14 cellular contexts compared by ENCODE assay signal in the genomic region with DNA sequence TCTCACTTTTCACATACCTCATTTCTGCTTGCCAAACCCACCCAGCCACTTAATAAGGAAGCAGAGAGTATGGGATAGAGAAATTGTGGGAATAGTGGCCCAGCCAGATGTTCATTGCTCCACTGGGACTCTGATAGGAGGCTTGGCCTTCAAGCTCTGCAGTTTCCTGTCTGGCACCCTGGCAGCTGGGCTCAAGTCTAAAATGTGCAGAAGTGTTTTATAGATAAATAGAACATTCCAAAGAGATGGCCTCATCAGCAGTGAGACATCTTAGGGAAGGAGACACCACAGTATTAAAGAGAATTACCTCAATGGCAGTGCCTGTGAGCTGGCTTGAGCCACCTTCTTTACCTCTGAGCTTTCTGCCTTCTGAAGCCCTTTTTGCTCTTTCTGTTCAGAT. TPM values are rescaled to one million over a fixed set of nuclear protein-coding genes. Genes with fewer than 3 reads are reported as not detected.
DNase-seq lines count a peak whose midpoint lies in the region; ATAC-seq and TF ChIP-seq lines count a peak whose summit lies in the region.
"Had no signal": no experiment of that assay in that cellular context is flagged by ENCODE, and none has a peak within 500 bp of the region (broad histone marks: within the 10 kb centered on the region; RNA-seq: fewer than 3 reads in every experiment).

No MANE protein-coding gene starts in this region.

- no peak overlapping the region for H3K23ac ChIP-seq in mesendoderm (ENCODE audit: low read length)

- H3K27ac ChIP-seq in mesendoderm (ENCODE audit: low read depth, low read length) = no peak overlapping the region
- no peak overlapping the region for H3K27ac ChIP-seq in naive thymus-derived CD4-positive, alpha-beta T cell (ENCODE audit: low read depth, low read length)
- H3K27ac ChIP-seq: gastrocnemius medialis, SK-N-MC had no signal

- no peak overlapping the region for H3K27ac Mint-ChIP-seq in naive thymus-derived CD4-positive, alpha-beta T cell
- H3K27ac Mint-ChIP-seq: activated naive CD4-positive, alpha-beta T cell treated with anti-CD3 and anti-CD28 coated beads, Interleukin-2, amount 50 U/mL, for 24 hours; WTC11 had no signal

- H3K79me1 ChIP-seq in mesendoderm (ENCODE audit: low read length) = no peaks in the 10 kb centered on the region

- H3K27me3 ChIP-seq in mesendoderm (ENCODE audit: insufficient read depth, low read length, poor library complexity) = no peaks in the 10 kb centered on the region
- H3K27me3 ChIP-seq in naive thymus-derived CD4-positive, alpha-beta T cell (ENCODE audit: control insufficient read depth in 2 of 2, insufficient read depth in 2 of 2, low read length in 2 of 2) = no peaks in the 10 kb centered on the region
- H3K27me3 ChIP-seq: gastrocnemius medialis had no signal

- CTCF ChIA-PET in naive thymus-derived CD4-positive, alpha-beta T cell (lab: Charles Lee) = no interaction called here

- no peaks in the 10 kb centered on the region for H3K4me1 ChIP-seq in mesendoderm (ENCODE audit: control insufficient read depth, low read depth, low read length)
- H3K4me1 ChIP-seq in naive thymus-derived CD4-positive, alpha-beta T cell (ENCODE audit: control insufficient read depth in 2 of 2, insufficient read depth in 2 of 2, low read length in 2 of 2) = no peaks in the 10 kb centered on the region
- H3K4me1 ChIP-seq: gastrocnemius medialis had no signal

- H3K9me3 ChIP-seq in naive thymus-derived CD4-positive, alpha-beta T cell (ENCODE audit: control insufficient read depth in 2 of 3, low read length in 3 of 3) = no peaks in the 10 kb centered on the region
- H3K9me3 ChIP-seq: gastrocnemius medialis had no signal

- no peaks in the 10 kb centered on the region for H3K79me2 ChIP-seq in mesendoderm (ENCODE audit: control insufficient read depth, insufficient read depth, low read length)

- H3K4me1 Mint-ChIP-seq in naive thymus-derived CD4-positive, alpha-beta T cell = no peaks in the 10 kb centered on the region
- H3K4me1 Mint-ChIP-seq: activated naive CD4-positive, alpha-beta T cell treated with anti-CD3 and anti-CD28 coated beads, Interleukin-2, amount 50 U/mL, for 24 hours; WTC11 had no signal

- H2BK5ac ChIP-seq in mesendoderm (ENCODE audit: low read length) = no peak overlapping the region

- no peak overlapping the region for H3K18ac ChIP-seq in mesendoderm (ENCODE audit: low read length)

- H3K4ac ChIP-seq in mesendoderm (ENCODE audit: low read depth, low read length) = no peak overlapping the region

- DNase-seq in Daoy (ENCODE audit: low read depth) (peak; percentile 48), LHCN-M2 (ENCODE audit: low read depth) (peak; percentile 77), choroid plexus epithelial cell (ENCODE audit: low read depth) (peak; percentile 71), mesendoderm (peak; percentile 24), midbrain (lab: John Stamatoyannopoulos, UW) (no peak), NCI-H1048 (lab: John Stamatoyannopoulos, UW) (no peak)
- no peak for DNase-seq in activated naive CD4-positive, alpha-beta T cell treated with anti-CD3 and anti-CD28 coated beads, Interleukin-2, amount 50 U/mL, for 16 hours
- no peak for DNase-seq in naive thymus-derived CD4-positive, alpha-beta T cell
- DNase-seq: gastrocnemius medialis, NCI-H146, NCI-H82 had no signal

- peaks cover 6 to 52% (median 24%) of the 10 kb centered on the region in 5 donors for H3K36me3 Mint-ChIP-seq in naive thymus-derived CD4-positive, alpha-beta T cell

- no peak overlapping the region for H2BK15ac ChIP-seq in mesendoderm (replicated peaks; ENCODE audit: low read depth)

- H2BK120ac ChIP-seq in mesendoderm (ENCODE audit: low read depth, low read length) = no peak overlapping the region

- ATAC-seq in naive thymus-derived CD4-positive, alpha-beta T cell = no peak
- ATAC-seq: gastrocnemius medialis, WTC11 had no signal

- peaks cover 0 to 5% (median 0%) of the 10 kb centered on the region in 11 donors for H3K9me3 Mint-ChIP-seq in naive thymus-derived CD4-positive, alpha-beta T cell

- H3K4me3 Mint-ChIP-seq in naive thymus-derived CD4-positive, alpha-beta T cell = no peak overlapping the region
- H3K4me3 Mint-ChIP-seq: activated naive CD4-positive, alpha-beta T cell treated with anti-CD3 and anti-CD28 coated beads, Interleukin-2, amount 50 U/mL, for 24 hours; WTC11 had no signal

- no peak overlapping the region for H4K5ac ChIP-seq in mesendoderm (ENCODE audit: low read length)

- intact Hi-C loops in naive thymus-derived CD4-positive, alpha-beta T cell (cut with micrococcal nuclease) = no loop called here

- POLR2A ChIA-PET in naive thymus-derived CD4-positive, alpha-beta T cell (lab: Charles Lee) = no interaction called here

- H3K9ac ChIP-seq in mesendoderm (ENCODE audit: low read length) = no peak overlapping the region

- no peak for TF ChIP-seq CTCF in choroid plexus epithelial cell (conservative IDR thresholded peaks at IDR 0.05; ENCODE audit: low read depth, low read length)

- no peaks in the 10 kb centered on the region for H3K27me3 Mint-ChIP-seq in naive thymus-derived CD4-positive, alpha-beta T cell
- H3K27me3 Mint-ChIP-seq: activated naive CD4-positive, alpha-beta T cell treated with anti-CD3 and anti-CD28 coated beads, Interleukin-2, amount 50 U/mL, for 24 hours had no signal

- no peak overlapping the region for H4K8ac ChIP-seq in mesendoderm (ENCODE audit: low read depth, low read length)

- no peak overlapping the region for H2AK5ac ChIP-seq in mesendoderm (ENCODE audit: low read length)

- H3K4me3 ChIP-seq in choroid plexus epithelial cell (ENCODE audit: low read depth, low read length) (no peak overlapping the region), mesendoderm (ENCODE audit: low read length) (no peak overlapping the region)
- H3K4me3 ChIP-seq in naive thymus-derived CD4-positive, alpha-beta T cell (ENCODE audit: low read length) = no peak overlapping the region
- H3K4me3 ChIP-seq: gastrocnemius medialis, SK-N-MC had no signal

- no peak overlapping the region for H3K56ac ChIP-seq in mesendoderm (ENCODE audit: low read length)

- peaks cover 2% of the 10 kb centered on the region for H3K36me3 ChIP-seq in mesendoderm (ENCODE audit: control insufficient read depth, insufficient read depth, low read length)
- H3K36me3 ChIP-seq in naive thymus-derived CD4-positive, alpha-beta T cell (ENCODE audit: control insufficient read depth in 2 of 3, insufficient read depth in 3 of 3, low read length in 3 of 3) = peaks cover 0 to 53% (median 0%) of the 10 kb centered on the region in 3 experiments

- no peak overlapping the region for H3K4me2 ChIP-seq in mesendoderm (ENCODE audit: low read length)

RNA-seq across cellular contexts. Expression of gene COPS7B, which starts 24.7 kb away (rescaled TPM):
- total RNA-seq in Daoy (2014; rRNA removed; shearing (Covaris generic)) = 25.2 and 30.6 TPM in 2 replicates
- total RNA-seq in LHCN-M2 (2014; rRNA removed) = 20.8 and 22.1 TPM in 2 replicates
- polyA plus RNA-seq in LHCN-M2 (2012) = 24.2 TPM
- polyA plus RNA-seq in mesendoderm (2013, experiment 1 of 2) = 46.4 TPM
- 47.1 TPM for polyA plus RNA-seq in mesendoderm (2013, experiment 2 of 2)
- 10 to 100 TPM; 33.4 to 60.6 (median 50.6) TPM for total RNA-seq in naive thymus-derived CD4-positive, alpha-beta T cell
- 10 to 100 TPM; 38.8 to 42.9 TPM for polyA plus RNA-seq in naive thymus-derived CD4-positive, alpha-beta T cell

RNA-seq across cellular contexts. Expression of gene PDE6D, which starts 29.8 kb away (rescaled TPM):
- total RNA-seq in Daoy (2014; rRNA removed; shearing (Covaris generic)) = 61.8 and 64.3 TPM in 2 replicates
- 25.1 and 30.4 TPM in 2 replicates for total RNA-seq in LHCN-M2 (2014; rRNA removed)
- polyA plus RNA-seq in LHCN-M2 (2012) = 16.7 TPM
- 19.2 TPM for polyA plus RNA-seq in mesendoderm (2013, experiment 1 of 2)
- 19.9 TPM for polyA plus RNA-seq in mesendoderm (2013, experiment 2 of 2)
- total RNA-seq in naive thymus-derived CD4-positive, alpha-beta T cell = 10 to 100 TPM; 14.3 to 35.7 (median 25.2) TPM
- polyA plus RNA-seq in naive thymus-derived CD4-positive, alpha-beta T cell = 10 to 100 TPM; 52.1 to 55.3 TPM

Comparison
In these comparisons a context has a peak if more than half of its experiments do, and no peak if none do; other contexts are left out.
1. DNase-seq: peak in Daoy (single experiment), LHCN-M2 (single experiment), choroid plexus epithelial cell (single experiment) and mesendoderm (single experiment); none in activated naive CD4-positive, alpha-beta T cell treated with anti-CD3 and anti-CD28 coated beads, Interleukin-2, amount 50 U/mL, for 16 hours (single experiment), midbrain (single experiment), naive thymus-derived CD4-positive, alpha-beta T cell (0 of 9) and NCI-H1048 (single experiment).